In genomic region chr2:61713457-61713856, GRCh38 we compare ENCODE assay signal across 20 cellular contexts.
"Had no signal": no experiment of that assay in that cellular context is flagged by ENCODE, and none has a peak within 500 bp of the region (broad histone marks: within the 10 kb centered on the region; RNA-seq: fewer than 3 reads in every experiment).

No MANE protein-coding gene starts in this region.

- H3K9me3 ChIP-seq: colonic mucosa, ovary, tibial nerve had no signal

- H3K4me3 ChIP-seq: colonic mucosa, ovary, tibial nerve had no signal

- H3K27me3 ChIP-seq: colonic mucosa, ovary, tibial nerve had no signal

- FAIRE-seq: urothelium cell line had no signal

- H3K36me3 ChIP-seq: colonic mucosa, ovary, tibial nerve had no signal

- H3K4me1 ChIP-seq: colonic mucosa, tibial nerve had no signal

- H3K27ac ChIP-seq: colonic mucosa, ovary, tibial nerve had no signal

- DNase-seq: activated CD4-positive, alpha-beta memory T cell treated with anti-CD3 and anti-CD28 coated beads, Interleukin-2, amount 10 ng/mL, durations not matched to agents 7 days and 5 days; activated CD4-positive, alpha-beta T cell treated with anti-CD3 and anti-CD28 coated beads for 48 hours; activated CD4-positive, CD25-positive, alpha-beta regulatory T cell; activated CD8-positive, alpha-beta memory T cell treated with anti-CD3 and anti-CD28 coated beads, Interleukin-2, amount 10 ng/mL, durations not matched to agents 7 days and 5 days; activated naive CD8-positive, alpha-beta T cell treated with anti-CD3 and anti-CD28 coated beads for 36 hours; amniotic stem cell; central memory CD4-positive, alpha-beta T cell; colonic mucosa; foreskin melanocyte; mesendoderm; naive thymus-derived CD4-positive, alpha-beta T cell; ovary; stimulated activated CD4-positive, alpha-beta T cell treated with anti-CD3 and anti-CD28 coated beads, Interleukin-12 subunit alpha, Interleukin-12 subunit beta, amount 100 ng/mL, for 4 hours; stimulated activated CD4-positive, alpha-beta T cell treated with anti-CD3 and anti-CD28 coated beads, Interleukin-1b, Interleukin-23, amount 100 ng/mL, for 48 hours; stimulated activated naive CD8-positive, alpha-beta T cell treated with anti-CD3 and anti-CD28 coated beads, Interleukin-15, Interleukin-2, amounts not matched to agents 100 U/mL and 50 U/mL, for 24 hours; substantia nigra; T-helper 1 cell; T-helper 9 cell had no signal

- ATAC-seq: activated CD8-positive, alpha-beta memory T cell treated with anti-CD3 and anti-CD28 coated beads, Interleukin-2, amount 10 ng/mL, durations not matched to agents 7 days and 5 days; naive thymus-derived CD4-positive, alpha-beta T cell; stimulated activated naive CD8-positive, alpha-beta T cell treated with anti-CD3 and anti-CD28 coated beads, Interleukin-15, Interleukin-2, amounts not matched to agents 100 U/mL and 50 U/mL, for 24 hours had no signal
